ENCODE assay signal across 8 cellular contexts in genomic region chr2:27428213-27428977, GRCh38. TPM values are rescaled to one million over a fixed set of nuclear protein-coding genes. Genes with fewer than 3 reads are reported as not detected.
DNase-seq lines count a peak whose midpoint lies in the region; ATAC-seq and TF ChIP-seq lines count a peak whose summit lies in the region.

Gene NRBP1, plus strand, starts transcription at chr2:27428631. Its CDS starts 4,643 bp downstream, at chr2:27433274.

- intact Hi-C loops in PC-9 (cut with micrococcal nuclease; ENCODE audit: unreplicated experiment), result loop anchor here (1.0 to 5.0 kb wide), 2 partner anchors 19 to 56 kb away; partner anchors contain the start of genes EIF2B4, PPM1G and SNX17

- H3F3A ChIP-seq in PC-9 (ENCODE audit: insufficient read depth, low read depth), result peaks cover 13% of the 10 kb centered on the region; the same call in 1 of the 2 replicates

- H3K4me2 ChIP-seq in PC-9, result peak within 1 kb of the TSS; percentile 98

- no peak for TF ChIP-seq RAD21 in Ishikawa (IDR thresholded peaks at IDR 0.05; ENCODE audit: low read depth)

- H3K9me2 ChIP-seq in PC-9 (ENCODE audit: insufficient read depth), result no peaks in the 10 kb centered on the region

- peak within 1 kb of the TSS; percentile 99 for H3K9ac ChIP-seq in mucosa of rectum (ENCODE audit: low read depth in 1 of 2, low read length in 2 of 2)

- peaks cover 43% of the 10 kb centered on the region for H3K79me2 ChIP-seq in PC-9 (ENCODE audit: low read depth)

- peaks cover 27% of the 10 kb centered on the region for H3K4me1 ChIP-seq in PC-9 (replicated peaks; ENCODE audit: insufficient read depth)
- H3K4me1 ChIP-seq in mucosa of rectum (ENCODE audit: control insufficient read depth in 2 of 2, insufficient read depth in 2 of 2, low read length in 2 of 2), result peaks cover 9 to 20% of the 10 kb centered on the region in 2 donors

- H3K27ac ChIP-seq in PC-9 (peak within 1 kb of the TSS; percentile 64), mucosa of rectum (ENCODE audit: low read depth in 2 of 2, low read length in 2 of 2) (peak within 1 kb of the TSS; percentile 99)

- POLR2A ChIA-PET in PC-9 (lab: Charles Lee; ENCODE audit: unreplicated experiment), result interaction anchor here (0.5 to 1.2 kb wide), 5 partner anchors 38 to 682 kb away, joined by 3 to 5 read pairs (median 3); partner anchors contain the start of genes CCDC121 and GPN1

- CTCF ChIA-PET in PC-9 (lab: Charles Lee), result no interaction called here

- H3K27me3 ChIP-seq in PC-9 (ENCODE audit: insufficient read depth, low read depth), result no peaks in the 10 kb centered on the region
- H3K27me3 ChIP-seq in mucosa of rectum (ENCODE audit: control insufficient read depth in 2 of 2, insufficient read depth in 2 of 2, low read length in 2 of 2), result no peaks in the 10 kb centered on the region

- TF ChIP-seq EP300 in Ishikawa (IDR thresholded peaks at IDR 0.05; ENCODE audit: borderline replicate concordance), result no peak

- DNase-seq in DMS153 treated with DMSO at 0.1 percent for 48 hours (lab: John Stamatoyannopoulos, UW; ENCODE audit: unreplicated experiment), result peak; percentile 94
- peak; percentile 77 to 90 for DNase-seq in PC-9
- peak; percentile 94 for DNase-seq in activated T-cell treated with anti-CD3 and anti-CD28 coated beads, Interleukin-2, amount 50 U/mL, for 1 hour
- no peak for DNase-seq in epithelial cell of proximal tubule (ENCODE audit: low read depth)
- peak; percentile 75 to 85 for DNase-seq in stimulated activated CD8-positive, alpha-beta memory T cell treated with anti-CD3 and anti-CD28 coated beads, Interleukin-4, amount 100 ng/mL, for 4 hours (ENCODE audit: low read depth in 2 of 2, low spot score in 1 of 2)

- peaks cover 40% of the 10 kb centered on the region for H4K20me1 ChIP-seq in PC-9 (ENCODE audit: insufficient read depth)

- H3K36me3 ChIP-seq in PC-9 (ENCODE audit: low read depth) (peaks cover 7% of the 10 kb centered on the region), mucosa of rectum (ENCODE audit: control insufficient read depth in 2 of 2, insufficient read depth in 2 of 2, low read length in 2 of 2) (peaks cover 3% of the 10 kb centered on the region in 2 donors)

- ATAC-seq in GM21576 (IDR thresholded peaks at IDR 0.05; ENCODE audit: unreplicated experiment), result peak; percentile 84

- BruUV-seq in PC-9 (replicated peaks; lab: Mats Ljungman, UMichigan), result no TSS peak

- H3K4me3 ChIP-seq in PC-9 (peak within 1 kb of the TSS; percentile 64), epithelial cell of proximal tubule (ENCODE audit: low read depth, low read length) (peak within 1 kb of the TSS; percentile 95), mucosa of rectum (ENCODE audit: low read length in 2 of 2) (peak within 1 kb of the TSS; percentile 90 to 95)

- H3K9me3 ChIP-seq in PC-9 (ENCODE audit: insufficient read depth, low read depth) (no peaks in the 10 kb centered on the region), mucosa of rectum (ENCODE audit: control insufficient read depth in 2 of 2, low read length in 2 of 2) (no peaks in the 10 kb centered on the region)

- H2AFZ ChIP-seq in PC-9, result peak within 1 kb of the TSS; percentile 93

- TF ChIP-seq CTCF in PC-9 (conservative IDR thresholded peaks at IDR 0.05) (no peak), epithelial cell of proximal tubule (conservative IDR thresholded peaks at IDR 0.05; ENCODE audit: low read depth, low read length) (peak; percentile 13)

TF ChIP-seq in Ishikawa, 13 proteins besides CTCF, POLR2A, EP300 and RAD21:
- TF ChIP-seq NFIC (IDR thresholded peaks at IDR 0.05) (no peak), USF1 (IDR thresholded peaks at IDR 0.05) (no peak), CREB1 (IDR thresholded peaks at IDR 0.05; ENCODE audit: low read depth) (0 out of 2 replicates have a peak, but pooled peaks have one; percentile 22), TCF12 (IDR thresholded peaks at IDR 0.05; ENCODE audit: low read depth) (peak; percentile 64; the same call in 1 of the 2 replicates), EGR1 (IDR thresholded peaks at IDR 0.05) (no peak), TAF1 (IDR thresholded peaks at IDR 0.05; ENCODE audit: low read depth) (peak; percentile 86), MAX (IDR thresholded peaks at IDR 0.05) (no peak; the same call in none of the 2 replicates), TEAD4 (IDR thresholded peaks at IDR 0.05) (no peak), FOXM1 (IDR thresholded peaks at IDR 0.05; ENCODE audit: borderline replicate concordance, low read depth) (0 out of 2 replicates have a peak, but pooled peaks have one; percentile 16), ZBTB7A (IDR thresholded peaks at IDR 0.05; ENCODE audit: low read depth) (peak; percentile 94), CEBPB (IDR thresholded peaks at IDR 0.05) (no peak), YY1 (IDR thresholded peaks at IDR 0.05; ENCODE audit: low read depth) (peak; percentile 71), REST (IDR thresholded peaks at IDR 0.05; ENCODE audit: low read depth) (no peak)

RNA-seq across cellular contexts. Expression of gene NRBP1, which starts in this region (rescaled TPM):
- total RNA-seq in PC-9 (2021) (67.9 and 83.9 TPM in 2 replicates), epithelial cell of proximal tubule (60.2 and 77.1 TPM in 2 replicates)
